28 cellular contexts compared by ENCODE assay signal in genomic region chrX:85907316-85907715, GRCh38.
"Had no signal": no experiment of that assay in that cellular context is flagged by ENCODE, and none has a peak within 500 bp of the region (broad histone marks: within the 10 kb centered on the region; RNA-seq: fewer than 3 reads in every experiment).

No MANE protein-coding gene starts in this region.

- H3K27me3 ChIP-seq: gastrocnemius medialis, right lobe of liver, suprapubic skin, transverse colon, upper lobe of right lung, vagina had no signal

- H3K4me1 ChIP-seq: right lobe of liver, suprapubic skin, transverse colon, upper lobe of right lung, vagina had no signal

- H3K27me3 Mint-ChIP-seq: naive thymus-derived CD8-positive, alpha-beta T cell; stimulated activated naive CD8-positive, alpha-beta T cell treated with anti-CD3 and anti-CD28 coated beads, Interleukin-15, amount 100 ng/mL, for 72 hours had no signal

- ATAC-seq: esophagus mucosa; gastrocnemius medialis; left lobe of liver; naive thymus-derived CD8-positive, alpha-beta T cell; right lobe of liver; stimulated activated naive CD8-positive, alpha-beta T cell treated with anti-CD3 and anti-CD28 coated beads, Interleukin-15, amount 100 ng/mL, for 72 hours; upper lobe of right lung had no signal

- H3K4me3 Mint-ChIP-seq: endodermal cell; mesothelial cell of epicardium; naive thymus-derived CD8-positive, alpha-beta T cell; nephron progenitor cell; stimulated activated naive CD8-positive, alpha-beta T cell treated with anti-CD3 and anti-CD28 coated beads, Interleukin-15, amount 100 ng/mL, for 72 hours had no signal

- H3K27ac ChIP-seq: epithelial cell of prostate, gastrocnemius medialis, right lobe of liver, suprapubic skin, transverse colon, upper lobe of right lung, vagina had no signal

- DNase-seq: cortex of kidney; effector CD4-positive, alpha-beta T cell; endodermal cell; foreskin fibroblast; gastrocnemius medialis; head of caudate nucleus; kidney; mesenchymal stem cell; naive thymus-derived CD8-positive, alpha-beta T cell; nephron progenitor cell; nucleus accumbens; retina; right lobe of liver; small intestine; stimulated activated CD4-positive, alpha-beta T cell treated with anti-CD3 and anti-CD28 coated beads, Interleukin-15, amount 100 ng/mL, for 24 hours; stimulated activated CD4-positive, alpha-beta T cell treated with anti-CD3 and anti-CD28 coated beads, Interleukin-4, amount 100 ng/mL, for 1 hour; stimulated activated CD8-positive, alpha-beta memory T cell treated with anti-CD3 and anti-CD28 coated beads, Interleukin-4, amount 100 ng/mL, for 48 hours; stimulated activated naive CD4-positive, alpha-beta T cell; stimulated activated naive CD8-positive, alpha-beta T cell treated with anti-CD3 and anti-CD28 coated beads, Interleukin-15, amount 100 ng/mL, for 72 hours; transverse colon; upper lobe of right lung had no signal

- H3K4me3 ChIP-seq: gastrocnemius medialis, lung, right lobe of liver, suprapubic skin, transverse colon, upper lobe of right lung, vagina had no signal

- H3K27ac Mint-ChIP-seq: endodermal cell; mesothelial cell of epicardium; nephron progenitor cell; stimulated activated naive CD8-positive, alpha-beta T cell treated with anti-CD3 and anti-CD28 coated beads, Interleukin-15, amount 100 ng/mL, for 72 hours had no signal

- H3K4me1 Mint-ChIP-seq: stimulated activated naive CD8-positive, alpha-beta T cell treated with anti-CD3 and anti-CD28 coated beads, Interleukin-15, amount 100 ng/mL, for 72 hours had no signal

- H3K9me3 Mint-ChIP-seq: endodermal cell; mesothelial cell of epicardium; naive thymus-derived CD8-positive, alpha-beta T cell; nephron progenitor cell; stimulated activated naive CD8-positive, alpha-beta T cell treated with anti-CD3 and anti-CD28 coated beads, Interleukin-15, amount 100 ng/mL, for 72 hours had no signal

- H3K36me3 ChIP-seq: gastrocnemius medialis, right lobe of liver, suprapubic skin, transverse colon, upper lobe of right lung, vagina had no signal

- H3K9me3 ChIP-seq: gastrocnemius medialis, right lobe of liver, suprapubic skin, transverse colon, upper lobe of right lung, vagina had no signal
